In genomic region chr11:62712413-62712812, GRCh38 we compare ENCODE assay signal across 1 cellular context.
TF ChIP-seq lines count a peak whose summit lies in the region.

No MANE protein-coding gene starts in this region.

TF ChIP-seq in K562, 482 proteins besides CTCF, POLR2A, EP300 and RAD21:
- no peak for TF ChIP-seq ZNF507 (tag; conservative IDR thresholded peaks at IDR 0.05)
- no peak for TF ChIP-seq MTF1 (CRISPR knock-in tag; IDR thresholded peaks at IDR 0.05; ENCODE audit: borderline replicate concordance)
- TF ChIP-seq ZKSCAN3 (CRISPR knock-in tag; IDR thresholded peaks at IDR 0.05): no peak
- TF ChIP-seq NFE2L1 (tag; IDR thresholded peaks at IDR 0.05; ENCODE audit: borderline replicate concordance, low read depth): no peak
- TF ChIP-seq MXD1 (CRISPR knock-in tag; IDR thresholded peaks at IDR 0.05; ENCODE audit: borderline replicate concordance, poor library complexity, severe bottlenecking): no peak
- no peak for TF ChIP-seq SP2 (IDR thresholded peaks at IDR 0.05; ENCODE audit: extremely low read depth, low read depth, low read length, poor library complexity, severe bottlenecking)
- TF ChIP-seq ZBTB1 (CRISPR knock-in tag; IDR thresholded peaks at IDR 0.05; ENCODE audit: borderline replicate concordance, low read depth): no peak
- no peak for TF ChIP-seq ZBTB43 (CRISPR knock-in tag; IDR thresholded peaks at IDR 0.05)
- no peak for TF ChIP-seq ZNF785 (CRISPR knock-in tag; IDR thresholded peaks at IDR 0.05)
- TF ChIP-seq NR4A1 (CRISPR knock-in tag; IDR thresholded peaks at IDR 0.05): no peak
- no peak for TF ChIP-seq NR4A1 (tag; IDR thresholded peaks at IDR 0.05)
- no peak for TF ChIP-seq CAMTA2 (CRISPR knock-in tag; conservative IDR thresholded peaks at IDR 0.05)
- TF ChIP-seq GTF3C2 (IDR thresholded peaks at IDR 0.05; ENCODE audit: borderline replicate concordance, extremely low read depth, insufficient read length): no peak
- TF ChIP-seq RHOXF2B (CRISPR knock-in tag; conservative IDR thresholded peaks at IDR 0.05): no peak
